20 cellular contexts compared by ENCODE assay signal in genomic region chr19:45663800-45664199, GRCh38. TPM values are rescaled to one million over a fixed set of nuclear protein-coding genes. Genes with fewer than 3 reads are reported as not detected.
A peak's percentile ranks its signal among the peaks of the same experiment; 100 is the strongest.
DNase-seq lines count a peak whose midpoint lies in the region; ATAC-seq and TF ChIP-seq lines count a peak whose summit lies in the region.
"Had no signal": no experiment of that assay in that cellular context is flagged by ENCODE, and none has a peak within 500 bp of the region (broad histone marks: within the 10 kb centered on the region; RNA-seq: fewer than 3 reads in every experiment).

No MANE protein-coding gene starts in this region.

- H3K4me1 Mint-ChIP-seq in H9 = peaks cover 12 to 21% of the 10 kb centered on the region in 2 experiments

- in situ Hi-C loops in ACHN (cut with HindIII; ENCODE audit: low pct_ligation_motif_present, low pct_unique_long_range_greater_than_20kb, low sequenced_read_pairs) = no loop called here

- no peak overlapping the region for H4K91ac ChIP-seq in H9 (ENCODE audit: insufficient read length, low read depth, low read length)

- H3K9ac ChIP-seq in BLaER1 treated with 17β-estradiol and CSF1 and Interleukin-3, amounts not matched to agents 10 nM and 100 nM = peak overlapping the region in 2 of 11 experiments; percentile 29 to 31; a peak in 2 of 22 replicates
- H3K9ac ChIP-seq in H9 (ENCODE audit: extremely low read depth, insufficient read length, low read length) = no peak overlapping the region
- H3K9ac ChIP-seq: GM23248 had no signal

- H2BK120ac ChIP-seq in H9 (ENCODE audit: low read depth, low read length, poor library complexity, severe bottlenecking) = no peak overlapping the region

- no peak for DNase-seq in H9
- DNase-seq in UCSD-AML1 (lab: John Stamatoyannopoulos, UW; ENCODE audit: unreplicated experiment) = peak; percentile 28
- peak; percentile 44 for DNase-seq in osteoblast (ENCODE audit: insufficient read length, low spot score, missing footprints)
- no peak for DNase-seq in ACHN
- DNase-seq: GM23248, MM.1S, NCI-H1105 treated with DMSO at 0.1 percent for 48 hours, NCI-H2029 treated with DMSO at 0.1 percent for 48 hours, NCI-H226, NCI-H510A treated with DMSO at 0.1 percent for 48 hours, NCI-H748 treated with DMSO at 0.1 percent for 48 hours, Peyer's patch, T-helper 1 cell had no signal

- H3K9me3 Mint-ChIP-seq in H9 = peaks cover 0 to 3% of the 10 kb centered on the region in 2 experiments; a peak in 1 of 5 replicates

- no peak overlapping the region for H4K5ac ChIP-seq in H9 (ENCODE audit: insufficient read length, low read depth, low read length)

- H3K36me3 ChIP-seq in BLaER1 treated with 17β-estradiol and CSF1 and Interleukin-3, amounts not matched to agents 10 nM and 100 nM = no peaks in the 10 kb centered on the region
- no peaks in the 10 kb centered on the region for H3K36me3 ChIP-seq in osteoblast (ENCODE audit: insufficient read depth, low read length)
- H3K36me3 ChIP-seq: Peyer's patch had no signal

- H3K79me2 ChIP-seq in H9 (ENCODE audit: insufficient read depth, low read length) = no peaks in the 10 kb centered on the region
- H3K79me2 ChIP-seq in osteoblast (ENCODE audit: insufficient read depth, low read length) = no peaks in the 10 kb centered on the region

- H2BK20ac ChIP-seq in H9 (ENCODE audit: low read depth, low read length, poor library complexity, severe bottlenecking) = no peak overlapping the region

- peak overlapping the region; percentile 48 to 81 (median 59) for H3K4me2 ChIP-seq in BLaER1 treated with 17β-estradiol and CSF1 and Interleukin-3, amounts not matched to agents 10 nM and 100 nM
- H3K4me2 ChIP-seq in H9 (ENCODE audit: insufficient read depth, insufficient read length, low read length) = no peak overlapping the region
- no peak overlapping the region for H3K4me2 ChIP-seq in osteoblast (ENCODE audit: insufficient read depth, low read length)

- no peak for TF ChIP-seq CTCF in H9 (conservative IDR thresholded peaks at IDR 0.05)
- no peak for TF ChIP-seq CTCF in osteoblast (IDR thresholded peaks at IDR 0.05; ENCODE audit: extremely low read depth, low read depth, low read length)

- H3K27me3 Mint-ChIP-seq in H9 (ENCODE audit: low read depth) = peaks cover 36% of the 10 kb centered on the region

- peaks cover 9 to 25% (median 18%) of the 10 kb centered on the region in 11 experiments for H3K27me3 ChIP-seq in BLaER1 treated with 17β-estradiol and CSF1 and Interleukin-3, amounts not matched to agents 10 nM and 100 nM
- H3K27me3 ChIP-seq in H9 (ENCODE audit: insufficient read depth, low read length) = peaks cover 7% of the 10 kb centered on the region; the same call in 1 of the 2 replicates
- peaks cover 14% of the 10 kb centered on the region for H3K27me3 ChIP-seq in osteoblast (ENCODE audit: insufficient read depth, low read length)
- H3K27me3 ChIP-seq: Peyer's patch had no signal

- no peak overlapping the region for H3K18ac ChIP-seq in H9 (ENCODE audit: insufficient read length, low read depth, low read length)

- no peak overlapping the region for H2AK5ac ChIP-seq in H9 (ENCODE audit: insufficient read length, low read length)

- no peak overlapping the region for H3K56ac ChIP-seq in H9 (ENCODE audit: insufficient read length, low read depth, low read length)

- no peak overlapping the region for H3K4ac ChIP-seq in H9 (ENCODE audit: low read depth, low read length)

- peaks cover 20 to 32% (median 26%) of the 10 kb centered on the region in 10 experiments for H3K4me1 ChIP-seq in BLaER1 treated with 17β-estradiol and CSF1 and Interleukin-3, amounts not matched to agents 10 nM and 100 nM
- H3K4me1 ChIP-seq in H9 (ENCODE audit: insufficient read depth, low read length) (peaks cover 2% of the 10 kb centered on the region; the same call in 1 of the 2 replicates), osteoblast (ENCODE audit: insufficient read depth, low read length) (peaks cover 8% of the 10 kb centered on the region)

- WGBS in H9 (ENCODE audit: extremely low coverage, insufficient read length, low lambda C conversion rate) = no CpG with 5 or more reads among the region's 1 CpG

- H3K4me3 Mint-ChIP-seq in H9 = no peak overlapping the region

- ATAC-seq in GM19035 (IDR thresholded peaks at IDR 0.05; ENCODE audit: unreplicated experiment) (no peak), GM21619 (IDR thresholded peaks at IDR 0.05; ENCODE audit: unreplicated experiment) (no peak)
- ATAC-seq: HCT116 had no signal

- peaks cover 0 to 8% (median 0%) of the 10 kb centered on the region in 11 experiments; a peak in 2 of 22 replicates for H4K20me1 ChIP-seq in BLaER1 treated with 17β-estradiol and CSF1 and Interleukin-3, amounts not matched to agents 10 nM and 100 nM
- H4K20me1 ChIP-seq in H9 (ENCODE audit: control insufficient read depth, insufficient read depth, insufficient read length) (no peaks in the 10 kb centered on the region), osteoblast (ENCODE audit: insufficient read depth, low read length) (no peaks in the 10 kb centered on the region)

- no peak overlapping the region for H3T11ph ChIP-seq in H9 (ENCODE audit: low read length)

- no peak overlapping the region for H4K8ac ChIP-seq in H9 (replicated peaks; ENCODE audit: insufficient read length, low read depth, low read length)

- H2AFZ ChIP-seq in H9 (ENCODE audit: low read length) (no peak overlapping the region), osteoblast (ENCODE audit: low read length) (no peak overlapping the region)
- H2AFZ ChIP-seq: GM23248 had no signal

- H3K23me2 ChIP-seq in H9 (ENCODE audit: insufficient read length, low read depth, low read length, poor library complexity, severe bottlenecking) = peaks cover 6% of the 10 kb centered on the region

- no peaks in the 10 kb centered on the region for H3K36me3 Mint-ChIP-seq in H9 (ENCODE audit: insufficient read depth in 1 of 3, low read depth in 3 of 3)

- H3K27ac Mint-ChIP-seq in H9 = no peak overlapping the region; a peak in 1 of 7 replicates

- no peak overlapping the region for H3K23ac ChIP-seq in H9 (ENCODE audit: insufficient read length, low read depth, low read length)

- no peak overlapping the region for H2BK15ac ChIP-seq in H9 (ENCODE audit: low read depth, low read length)

- H2BK5ac ChIP-seq in H9 (ENCODE audit: insufficient read length, low read length) = no peak overlapping the region

- H3K27ac ChIP-seq in BLaER1 treated with 17β-estradiol and CSF1 and Interleukin-3, amounts not matched to agents 10 nM and 100 nM = peak overlapping the region in 5 of 11 experiments; percentile 17 to 50 (median 42); a peak in 6 of 22 replicates
- no peak overlapping the region for H3K27ac ChIP-seq in H9 (ENCODE audit: insufficient read length, low read depth, low read length)
- H3K27ac ChIP-seq in osteoblast (ENCODE audit: low read depth, low read length) = no peak overlapping the region
- H3K27ac ChIP-seq: C4-2B, GM23248, Peyer's patch had no signal

- H2BK12ac ChIP-seq in H9 (ENCODE audit: insufficient read length, low read depth, low read length) = no peak overlapping the region

- no peaks in the 10 kb centered on the region for H3K9me3 ChIP-seq in BLaER1 treated with 17β-estradiol and CSF1 and Interleukin-3, amounts not matched to agents 10 nM and 100 nM (replicated peaks in 1 of 11)
- H3K9me3 ChIP-seq in H9 (ENCODE audit: control insufficient read depth, low read depth, low read length) = no peaks in the 10 kb centered on the region
- no peaks in the 10 kb centered on the region for H3K9me3 ChIP-seq in osteoblast (ENCODE audit: low read depth, low read length)
- H3K9me3 ChIP-seq: Peyer's patch had no signal

- H3K4me3 ChIP-seq in BLaER1 treated with 17β-estradiol and CSF1 and Interleukin-3, amounts not matched to agents 10 nM and 100 nM = no peak overlapping the region
- no peak overlapping the region for H3K4me3 ChIP-seq in osteoblast (ENCODE audit: insufficient read depth, low read length)
- H3K4me3 ChIP-seq: GM23248, Peyer's patch had no signal

- H3K79me1 ChIP-seq in H9 (ENCODE audit: insufficient read depth, low read depth, low read length, poor library complexity, severe bottlenecking) = no peaks in the 10 kb centered on the region

- peak overlapping the region; percentile 8; the same call in 1 of the 2 replicates for H3K14ac ChIP-seq in H9 (ENCODE audit: insufficient read depth, low read length)

RNA-seq across cellular contexts. Expression of gene GIPR, which starts 4.2 kb away (rescaled TPM):
- total RNA-seq in H9 (2021) = 0.55 and 0.61 TPM in 2 replicates
- under 0.01 and 0.88 TPM in 2 replicates for total RNA-seq in osteoblast
- total RNA-seq: Daoy, GM23248, LHCN-M2 had no signal

RNA-seq across cellular contexts. Expression of gene EML2, which starts 24.6 kb away (rescaled TPM):
- total RNA-seq in H9 (2021) (19.1 and 22.6 TPM in 2 replicates), osteoblast (10.1 and 11.8 TPM in 2 replicates)

RNA-seq across cellular contexts. Expression of gene SNRPD2, which starts 28.0 kb away (rescaled TPM):
- 793 and 808 TPM in 2 replicates for total RNA-seq in H9 (2021)
- 139 and 155 TPM in 2 replicates for total RNA-seq in osteoblast

RNA-seq across cellular contexts. Expression of gene QPCTL, which starts 28.7 kb away (rescaled TPM):
- 13.7 and 14.1 TPM in 2 replicates for total RNA-seq in H9 (2021)
- 15.6 and 16.5 TPM in 2 replicates for total RNA-seq in osteoblast

Comparison
In these comparisons a context has a peak if more than half of its experiments do, and no peak if none do; other contexts are left out.
1. H3K4me2 ChIP-seq: peak in BLaER1 treated with 17β-estradiol and CSF1 and Interleukin-3, amounts not matched to agents 10 nM and 100 nM (11 of 11); none in H9 (single experiment) and osteoblast (single experiment).
2. DNase-seq: peak in UCSD-AML1 (single experiment) and osteoblast (single experiment); none in H9 (single experiment) and ACHN (single experiment).